ENCODE assay signal across 13 cellular contexts in genomic region chr5:144460608-144461007, GRCh38.
"Had no signal": no experiment of that assay in that cellular context is flagged by ENCODE, and none has a peak within 500 bp of the region (broad histone marks: within the 10 kb centered on the region; RNA-seq: fewer than 3 reads in every experiment).

No MANE protein-coding gene starts in this region.

- DNase-seq: activated B cell treated with CpG ODN at 0.5 μM for 24 hours; activated CD4-positive, alpha-beta T cell treated with anti-CD3 and anti-CD28 coated beads, Interleukin-2, amount 10 ng/mL, durations not matched to agents 24 days and 14 days; activated naive CD4-positive, alpha-beta T cell treated with Interleukin-2 at 50 U/mL for 16 hours; activated naive CD8-positive, alpha-beta T cell treated with anti-CD3 and anti-CD28 coated beads, Interleukin-2, amount 50 U/mL, for 24 hours; caudate nucleus; effector memory CD8-positive, alpha-beta T cell; kidney; ovary; sigmoid colon; stimulated activated CD4-positive, alpha-beta T cell treated with anti-CD3 and anti-CD28 coated beads, Interleukin-2, amount 100 ng/mL, for 48 hours; stimulated activated naive CD4-positive, alpha-beta T cell treated with Interleukin-2 at 50 U/mL for 16 hours; trophoblast cell had no signal

- ATAC-seq: activated naive CD8-positive, alpha-beta T cell treated with anti-CD3 and anti-CD28 coated beads, Interleukin-2, amount 50 U/mL, for 24 hours; effector memory CD8-positive, alpha-beta T cell; gastroesophageal sphincter had no signal
